Comparison of ENCODE assay signal across 1 cellular context in genomic region chr15:64989331-64990167, GRCh38.
TF ChIP-seq lines count a peak whose summit lies in the region.

A gene with protein sequence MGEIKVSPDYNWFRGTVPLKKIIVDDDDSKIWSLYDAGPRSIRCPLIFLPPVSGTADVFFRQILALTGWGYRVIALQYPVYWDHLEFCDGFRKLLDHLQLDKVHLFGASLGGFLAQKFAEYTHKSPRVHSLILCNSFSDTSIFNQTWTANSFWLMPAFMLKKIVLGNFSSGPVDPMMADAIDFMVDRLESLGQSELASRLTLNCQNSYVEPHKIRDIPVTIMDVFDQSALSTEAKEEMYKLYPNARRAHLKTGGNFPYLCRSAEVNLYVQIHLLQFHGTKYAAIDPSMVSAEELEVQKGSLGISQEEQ (minus strand): TSS chr15:64989914. CDS start chr15:64983569, 6,345 bp downstream.

TF ChIP-seq in H1, 55 proteins besides CTCF, POLR2A, EP300 and RAD21:
- TF ChIP-seq KDM5A (IDR thresholded peaks at IDR 0.05; ENCODE audit: low read length) (no peak), NANOG (IDR thresholded peaks at IDR 0.05; ENCODE audit: insufficient read depth, low read depth, low read length, poor library complexity, severe bottlenecking) (no peak), POU5F1 (IDR thresholded peaks at IDR 0.05; ENCODE audit: low read depth, low read length) (no peak), RBBP5 (IDR thresholded peaks at IDR 0.05; ENCODE audit: borderline replicate concordance, low read depth, low read length) (peak; percentile 59; the same call in 1 of the 2 replicates), GTF2F1 (IDR thresholded peaks at IDR 0.05; ENCODE audit: borderline replicate concordance, low read depth, low read length) (no peak), SP1 (IDR thresholded peaks at IDR 0.05; ENCODE audit: low read depth, low read length) (no peak), SIRT6 (IDR thresholded peaks at IDR 0.05; ENCODE audit: low read length) (no peak), EZH2 (IDR thresholded peaks at IDR 0.05; ENCODE audit: low read depth, low read length, severe bottlenecking) (no peak), CHD1 (IDR thresholded peaks at IDR 0.05; ENCODE audit: low read depth, low read length) (no peak), BRCA1 (IDR thresholded peaks at IDR 0.05; ENCODE audit: low read depth, low read length) (0 out of 2 replicates have a peak, but pooled peaks have one; percentile 17), TCF12 (IDR thresholded peaks at IDR 0.05; ENCODE audit: low read depth, low read length) (no peak), JUND (IDR thresholded peaks at IDR 0.05; ENCODE audit: low read length) (no peak), SIN3A (conservative IDR thresholded peaks at IDR 0.05 in 1 of 2, IDR thresholded peaks at IDR 0.05 in 1 of 2; ENCODE audit: low read depth in 1 of 2, low read length in 2 of 2) (peak; percentile 84 to 86; a peak in 2 of 4 replicates), HDAC6 (IDR thresholded peaks at IDR 0.05; ENCODE audit: low read depth, low read length) (no peak), RNF2 (IDR thresholded peaks at IDR 0.05; ENCODE audit: borderline replicate concordance, low read depth, low read length, missing control alignments, poor library complexity, severe bottlenecking) (no peak), SRF (IDR thresholded peaks at IDR 0.05; ENCODE audit: low read depth, low read length) (no peak), EGR1 (IDR thresholded peaks at IDR 0.05; ENCODE audit: borderline replicate concordance, low read depth, low read length) (no peak), RXRA (IDR thresholded peaks at IDR 0.05; ENCODE audit: insufficient read depth, low read depth, low read length) (no peak), POLR2AphosphoS5 (IDR thresholded peaks at IDR 0.05; ENCODE audit: low read depth, low read length) (peak; percentile 37; the same call in 1 of the 2 replicates), SP2 (IDR thresholded peaks at IDR 0.05; ENCODE audit: low read length) (no peak), TEAD4 (IDR thresholded peaks at IDR 0.05; ENCODE audit: low read depth, low read length) (no peak), E2F6 (IDR thresholded peaks at IDR 0.05) (no peak), MAX (IDR thresholded peaks at IDR 0.05) (peak; percentile 53; the same call in 1 of the 2 replicates), CBX5 (IDR thresholded peaks at IDR 0.05; ENCODE audit: low read depth, low read length) (no peak), GABPA (IDR thresholded peaks at IDR 0.05; ENCODE audit: borderline replicate concordance, insufficient read depth, low read length) (no peak), KDM1A (IDR thresholded peaks at IDR 0.05; ENCODE audit: borderline replicate concordance, low read length) (no peak), KDM4A (IDR thresholded peaks at IDR 0.05; ENCODE audit: low read depth, low read length, severe bottlenecking) (no peak), YY1 (IDR thresholded peaks at IDR 0.05; ENCODE audit: low read depth, low read length) (no peak), ASH2L (IDR thresholded peaks at IDR 0.05; ENCODE audit: low read length) (peak; percentile 21), CHD2 (IDR thresholded peaks at IDR 0.05; ENCODE audit: low read length) (peak; percentile 78; the same call in 1 of the 2 replicates), PHF8 (conservative IDR thresholded peaks at IDR 0.05; ENCODE audit: low read depth, low read length) (peak; percentile 62), FOSL1 (IDR thresholded peaks at IDR 0.05; ENCODE audit: insufficient read depth, low read depth, low read length) (no peak), SAP30 (IDR thresholded peaks at IDR 0.05; ENCODE audit: insufficient read depth, insufficient replicate concordance, low read length) (peak; percentile 31), CEBPB (IDR thresholded peaks at IDR 0.05; ENCODE audit: low read depth, low read length) (no peak), MAFK (IDR thresholded peaks at IDR 0.05; ENCODE audit: low read depth, low read length) (no peak), NRF1 (IDR thresholded peaks at IDR 0.05; ENCODE audit: low read depth, low read length) (no peak), ZNF274 (IDR thresholded peaks at IDR 0.05; ENCODE audit: borderline replicate concordance, extremely low read depth, low read length) (no peak), CTBP2 (IDR thresholded peaks at IDR 0.05; ENCODE audit: borderline replicate concordance, insufficient read depth, insufficient read length, low read length) (no peak), BACH1 (IDR thresholded peaks at IDR 0.05; ENCODE audit: low read length) (peak; percentile 95), SIX5 (IDR thresholded peaks at IDR 0.05; ENCODE audit: low read depth, low read length) (no peak), SUZ12 (IDR thresholded peaks at IDR 0.05; ENCODE audit: low read length) (peak; percentile 69; the same call in 1 of the 2 replicates), SP4 (IDR thresholded peaks at IDR 0.05; ENCODE audit: low read length) (no peak), TBP (IDR thresholded peaks at IDR 0.05; ENCODE audit: low read depth, low read length) (peak; percentile 60; the same call in 1 of the 2 replicates), BCL11A (IDR thresholded peaks at IDR 0.05; ENCODE audit: low read depth in 2 of 2, low read length in 2 of 2) (no peak), TAF7 (optimal IDR thresholded peaks at IDR 0.05; ENCODE audit: borderline replicate concordance, low read depth, low read length) (no peak), JUN (IDR thresholded peaks at IDR 0.05; ENCODE audit: low read depth, low read length) (0 out of 2 replicates have a peak, but pooled peaks have one; percentile 12), RFX5 (IDR thresholded peaks at IDR 0.05; ENCODE audit: borderline replicate concordance, low read depth, low read length) (no peak), TAF1 (IDR thresholded peaks at IDR 0.05; ENCODE audit: low read depth, low read length) (peak; percentile 47), CBX8 (IDR thresholded peaks at IDR 0.05; ENCODE audit: borderline replicate concordance, low read depth, low read length) (no peak), HDAC2 (IDR thresholded peaks at IDR 0.05; ENCODE audit: borderline replicate concordance in 1 of 2, low read depth in 2 of 2, low read length in 2 of 2) (peak; percentile 90 to 97; a peak in 2 of 4 replicates), CREB1 (IDR thresholded peaks at IDR 0.05) (peak; percentile 44; the same call in 1 of the 2 replicates)
- TF ChIP-seq, protein P1, sequence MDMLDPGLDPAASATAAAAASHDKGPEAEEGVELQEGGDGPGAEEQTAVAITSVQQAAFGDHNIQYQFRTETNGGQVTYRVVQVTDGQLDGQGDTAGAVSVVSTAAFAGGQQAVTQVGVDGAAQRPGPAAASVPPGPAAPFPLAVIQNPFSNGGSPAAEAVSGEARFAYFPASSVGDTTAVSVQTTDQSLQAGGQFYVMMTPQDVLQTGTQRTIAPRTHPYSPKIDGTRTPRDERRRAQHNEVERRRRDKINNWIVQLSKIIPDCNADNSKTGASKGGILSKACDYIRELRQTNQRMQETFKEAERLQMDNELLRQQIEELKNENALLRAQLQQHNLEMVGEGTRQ (IDR thresholded peaks at IDR 0.05; ENCODE audit: low read length), result peak; percentile 83
- TF ChIP-seq, protein P2, sequence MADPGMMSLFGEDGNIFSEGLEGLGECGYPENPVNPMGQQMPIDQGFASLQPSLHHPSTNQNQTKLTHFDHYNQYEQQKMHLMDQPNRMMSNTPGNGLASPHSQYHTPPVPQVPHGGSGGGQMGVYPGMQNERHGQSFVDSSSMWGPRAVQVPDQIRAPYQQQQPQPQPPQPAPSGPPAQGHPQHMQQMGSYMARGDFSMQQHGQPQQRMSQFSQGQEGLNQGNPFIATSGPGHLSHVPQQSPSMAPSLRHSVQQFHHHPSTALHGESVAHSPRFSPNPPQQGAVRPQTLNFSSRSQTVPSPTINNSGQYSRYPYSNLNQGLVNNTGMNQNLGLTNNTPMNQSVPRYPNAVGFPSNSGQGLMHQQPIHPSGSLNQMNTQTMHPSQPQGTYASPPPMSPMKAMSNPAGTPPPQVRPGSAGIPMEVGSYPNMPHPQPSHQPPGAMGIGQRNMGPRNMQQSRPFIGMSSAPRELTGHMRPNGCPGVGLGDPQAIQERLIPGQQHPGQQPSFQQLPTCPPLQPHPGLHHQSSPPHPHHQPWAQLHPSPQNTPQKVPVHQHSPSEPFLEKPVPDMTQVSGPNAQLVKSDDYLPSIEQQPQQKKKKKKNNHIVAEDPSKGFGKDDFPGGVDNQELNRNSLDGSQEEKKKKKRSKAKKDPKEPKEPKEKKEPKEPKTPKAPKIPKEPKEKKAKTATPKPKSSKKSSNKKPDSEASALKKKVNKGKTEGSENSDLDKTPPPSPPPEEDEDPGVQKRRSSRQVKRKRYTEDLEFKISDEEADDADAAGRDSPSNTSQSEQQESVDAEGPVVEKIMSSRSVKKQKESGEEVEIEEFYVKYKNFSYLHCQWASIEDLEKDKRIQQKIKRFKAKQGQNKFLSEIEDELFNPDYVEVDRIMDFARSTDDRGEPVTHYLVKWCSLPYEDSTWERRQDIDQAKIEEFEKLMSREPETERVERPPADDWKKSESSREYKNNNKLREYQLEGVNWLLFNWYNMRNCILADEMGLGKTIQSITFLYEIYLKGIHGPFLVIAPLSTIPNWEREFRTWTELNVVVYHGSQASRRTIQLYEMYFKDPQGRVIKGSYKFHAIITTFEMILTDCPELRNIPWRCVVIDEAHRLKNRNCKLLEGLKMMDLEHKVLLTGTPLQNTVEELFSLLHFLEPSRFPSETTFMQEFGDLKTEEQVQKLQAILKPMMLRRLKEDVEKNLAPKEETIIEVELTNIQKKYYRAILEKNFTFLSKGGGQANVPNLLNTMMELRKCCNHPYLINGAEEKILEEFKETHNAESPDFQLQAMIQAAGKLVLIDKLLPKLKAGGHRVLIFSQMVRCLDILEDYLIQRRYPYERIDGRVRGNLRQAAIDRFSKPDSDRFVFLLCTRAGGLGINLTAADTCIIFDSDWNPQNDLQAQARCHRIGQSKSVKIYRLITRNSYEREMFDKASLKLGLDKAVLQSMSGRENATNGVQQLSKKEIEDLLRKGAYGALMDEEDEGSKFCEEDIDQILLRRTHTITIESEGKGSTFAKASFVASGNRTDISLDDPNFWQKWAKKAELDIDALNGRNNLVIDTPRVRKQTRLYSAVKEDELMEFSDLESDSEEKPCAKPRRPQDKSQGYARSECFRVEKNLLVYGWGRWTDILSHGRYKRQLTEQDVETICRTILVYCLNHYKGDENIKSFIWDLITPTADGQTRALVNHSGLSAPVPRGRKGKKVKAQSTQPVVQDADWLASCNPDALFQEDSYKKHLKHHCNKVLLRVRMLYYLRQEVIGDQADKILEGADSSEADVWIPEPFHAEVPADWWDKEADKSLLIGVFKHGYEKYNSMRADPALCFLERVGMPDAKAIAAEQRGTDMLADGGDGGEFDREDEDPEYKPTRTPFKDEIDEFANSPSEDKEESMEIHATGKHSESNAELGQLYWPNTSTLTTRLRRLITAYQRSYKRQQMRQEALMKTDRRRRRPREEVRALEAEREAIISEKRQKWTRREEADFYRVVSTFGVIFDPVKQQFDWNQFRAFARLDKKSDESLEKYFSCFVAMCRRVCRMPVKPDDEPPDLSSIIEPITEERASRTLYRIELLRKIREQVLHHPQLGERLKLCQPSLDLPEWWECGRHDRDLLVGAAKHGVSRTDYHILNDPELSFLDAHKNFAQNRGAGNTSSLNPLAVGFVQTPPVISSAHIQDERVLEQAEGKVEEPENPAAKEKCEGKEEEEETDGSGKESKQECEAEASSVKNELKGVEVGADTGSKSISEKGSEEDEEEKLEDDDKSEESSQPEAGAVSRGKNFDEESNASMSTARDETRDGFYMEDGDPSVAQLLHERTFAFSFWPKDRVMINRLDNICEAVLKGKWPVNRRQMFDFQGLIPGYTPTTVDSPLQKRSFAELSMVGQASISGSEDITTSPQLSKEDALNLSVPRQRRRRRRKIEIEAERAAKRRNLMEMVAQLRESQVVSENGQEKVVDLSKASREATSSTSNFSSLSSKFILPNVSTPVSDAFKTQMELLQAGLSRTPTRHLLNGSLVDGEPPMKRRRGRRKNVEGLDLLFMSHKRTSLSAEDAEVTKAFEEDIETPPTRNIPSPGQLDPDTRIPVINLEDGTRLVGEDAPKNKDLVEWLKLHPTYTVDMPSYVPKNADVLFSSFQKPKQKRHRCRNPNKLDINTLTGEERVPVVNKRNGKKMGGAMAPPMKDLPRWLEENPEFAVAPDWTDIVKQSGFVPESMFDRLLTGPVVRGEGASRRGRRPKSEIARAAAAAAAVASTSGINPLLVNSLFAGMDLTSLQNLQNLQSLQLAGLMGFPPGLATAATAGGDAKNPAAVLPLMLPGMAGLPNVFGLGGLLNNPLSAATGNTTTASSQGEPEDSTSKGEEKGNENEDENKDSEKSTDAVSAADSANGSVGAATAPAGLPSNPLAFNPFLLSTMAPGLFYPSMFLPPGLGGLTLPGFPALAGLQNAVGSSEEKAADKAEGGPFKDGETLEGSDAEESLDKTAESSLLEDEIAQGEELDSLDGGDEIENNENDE (IDR thresholded peaks at IDR 0.05; ENCODE audit: insufficient replicate concordance, low read length), result no peak
- TF ChIP-seq, protein P3, sequence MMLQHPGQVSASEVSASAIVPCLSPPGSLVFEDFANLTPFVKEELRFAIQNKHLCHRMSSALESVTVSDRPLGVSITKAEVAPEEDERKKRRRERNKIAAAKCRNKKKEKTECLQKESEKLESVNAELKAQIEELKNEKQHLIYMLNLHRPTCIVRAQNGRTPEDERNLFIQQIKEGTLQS (IDR thresholded peaks at IDR 0.05; ENCODE audit: insufficient read depth, low read depth, low read length), result peak; percentile 41; the same call in 1 of the 2 replicates
- TF ChIP-seq, protein P4, sequence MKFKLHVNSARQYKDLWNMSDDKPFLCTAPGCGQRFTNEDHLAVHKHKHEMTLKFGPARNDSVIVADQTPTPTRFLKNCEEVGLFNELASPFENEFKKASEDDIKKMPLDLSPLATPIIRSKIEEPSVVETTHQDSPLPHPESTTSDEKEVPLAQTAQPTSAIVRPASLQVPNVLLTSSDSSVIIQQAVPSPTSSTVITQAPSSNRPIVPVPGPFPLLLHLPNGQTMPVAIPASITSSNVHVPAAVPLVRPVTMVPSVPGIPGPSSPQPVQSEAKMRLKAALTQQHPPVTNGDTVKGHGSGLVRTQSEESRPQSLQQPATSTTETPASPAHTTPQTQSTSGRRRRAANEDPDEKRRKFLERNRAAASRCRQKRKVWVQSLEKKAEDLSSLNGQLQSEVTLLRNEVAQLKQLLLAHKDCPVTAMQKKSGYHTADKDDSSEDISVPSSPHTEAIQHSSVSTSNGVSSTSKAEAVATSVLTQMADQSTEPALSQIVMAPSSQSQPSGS (IDR thresholded peaks at IDR 0.05; ENCODE audit: low read length), result no peak
